8 cellular contexts compared by ENCODE assay signal in genomic region chr7:92528188-92528957, GRCh38. TPM values are rescaled to one million over a fixed set of nuclear protein-coding genes. Genes with fewer than 3 reads are reported as not detected.
DNase-seq lines count a peak whose midpoint lies in the region; ATAC-seq and TF ChIP-seq lines count a peak whose summit lies in the region.

PEX1 (minus strand) TSS chr7:92528520; CDS start chr7:92528435, 85 bp downstream.
RBM48 (plus strand) TSS chr7:92528795; CDS start chr7:92528814, 19 bp downstream.

- H3K9me3 Mint-ChIP-seq in CD14-positive monocyte = peaks cover 0 to 2% (median 0%) of the 10 kb centered on the region in 7 donors
- no peaks in the 10 kb centered on the region for H3K9me3 Mint-ChIP-seq in activated CD4-positive, alpha-beta T cell treated with anti-CD3 and anti-CD28 coated beads, Interleukin-2, amount 10 ng/mL, durations not matched to agents 7 days and 5 days

- no peak for TF ChIP-seq CTCF in CD14-positive monocyte (IDR thresholded peaks at IDR 0.05)
- no peak for TF ChIP-seq CTCF in coronary artery (IDR thresholded peaks at IDR 0.05)

- CTCF ChIA-PET in activated CD4-positive, alpha-beta T cell treated with anti-CD3 and anti-CD28 coated beads, Interleukin-2, amount 10 ng/mL, durations not matched to agents 7 days and 5 days (lab: Charles Lee) = interaction anchor here (0.6 to 3.6 kb wide), 15 partner anchors 8 to 519 kb away, joined by 3 to 15 read pairs (median 4); partner anchors contain the start of gene GATAD1

- H3K36me3 Mint-ChIP-seq in CD14-positive monocyte = peaks cover 28 to 34% of the 10 kb centered on the region in 2 donors
- peaks cover 26% of the 10 kb centered on the region for H3K36me3 Mint-ChIP-seq in activated CD4-positive, alpha-beta T cell treated with anti-CD3 and anti-CD28 coated beads, Interleukin-2, amount 10 ng/mL, durations not matched to agents 7 days and 5 days (ENCODE audit: low read depth)

- no peaks in the 10 kb centered on the region for H3K27me3 Mint-ChIP-seq in CD14-positive monocyte (ENCODE audit: low read depth in 3 of 3)
- no peaks in the 10 kb centered on the region for H3K27me3 Mint-ChIP-seq in activated CD4-positive, alpha-beta T cell treated with anti-CD3 and anti-CD28 coated beads, Interleukin-2, amount 10 ng/mL, durations not matched to agents 7 days and 5 days

- DNase-seq in CD14-positive monocyte (ENCODE audit: low spot score) (peak; percentile 95), NCI-H69 (lab: John Stamatoyannopoulos, UW) (peak; percentile 100), coronary artery (ENCODE audit: low spot score) (peak; percentile 99), left colon (peak; percentile 94 to 97)
- DNase-seq in activated CD4-positive, alpha-beta T cell treated with anti-CD3 and anti-CD28 coated beads, Interleukin-2, amount 10 ng/mL, durations not matched to agents 7 days and 5 days = peak; percentile 97
- peak; percentile 96 for DNase-seq in stimulated activated CD4-positive, alpha-beta T cell treated with anti-CD3 and anti-CD28 coated beads, Interleukin-1b, Interleukin-23, amount 100 ng/mL, for 48 hours

- peaks cover 16% of the 10 kb centered on the region for H3K4me1 Mint-ChIP-seq in CD14-positive monocyte
- H3K4me1 Mint-ChIP-seq in activated CD4-positive, alpha-beta T cell treated with anti-CD3 and anti-CD28 coated beads, Interleukin-2, amount 10 ng/mL, durations not matched to agents 7 days and 5 days = peaks cover 34% of the 10 kb centered on the region

- peak within 1 kb of the TSS; percentile 86 to 90 for H3K27ac ChIP-seq in coronary artery

- ATAC-seq in GM19351 (IDR thresholded peaks at IDR 0.05; ENCODE audit: unreplicated experiment) = peak; percentile 88
- ATAC-seq in HG03521 (IDR thresholded peaks at IDR 0.05; ENCODE audit: unreplicated experiment) = peak; percentile 93
- peak; percentile 96 for ATAC-seq in left colon

- H3K27ac Mint-ChIP-seq in CD14-positive monocyte = peak within 1 kb of the TSS; percentile 94 to 98 (median 96)
- H3K27ac Mint-ChIP-seq in activated CD4-positive, alpha-beta T cell treated with anti-CD3 and anti-CD28 coated beads, Interleukin-2, amount 10 ng/mL, durations not matched to agents 7 days and 5 days = peak within 1 kb of the TSS; percentile 94

- peak within 1 kb of the TSS; percentile 90 to 94 for H3K4me3 Mint-ChIP-seq in CD14-positive monocyte
- peak within 1 kb of the TSS; percentile 80 for H3K4me3 Mint-ChIP-seq in activated CD4-positive, alpha-beta T cell treated with anti-CD3 and anti-CD28 coated beads, Interleukin-2, amount 10 ng/mL, durations not matched to agents 7 days and 5 days

- H3K4me3 ChIP-seq in coronary artery = peak within 1 kb of the TSS; percentile 99

- intact Hi-C loops in CD14-positive monocyte (cut with micrococcal nuclease) (loop anchor here (5.0 to 10.0 kb wide), 3 partner anchors 81 to 696 kb away; partner anchors contain the start of genes ANKIB1 (in 1 of the 2), GATAD1 (in 1 of the 2), HEPACAM2 (in 1 of the 2) and KRIT1 (in 1 of the 2)), left colon (cut with DNase I, micrococcal nuclease) (no loop called here)

- POLR2A ChIA-PET in activated CD4-positive, alpha-beta T cell treated with anti-CD3 and anti-CD28 coated beads, Interleukin-2, amount 10 ng/mL, durations not matched to agents 7 days and 5 days (lab: Charles Lee) = interaction anchor here (0.7 to 1.0 kb wide), 3 partner anchors 16 to 62 kb away, joined by 3 to 5 read pairs (median 3); partner anchors contain the start of gene FAM133B

RNA-seq across cellular contexts. Expression of gene PEX1, which starts in this region (rescaled TPM):
- polyA plus RNA-seq in CD14-positive monocyte = 1 to 10 TPM; 2.8 to 2.9 TPM
- total RNA-seq in activated CD4-positive, alpha-beta T cell treated with anti-CD3 and anti-CD28 coated beads, Interleukin-2, amount 10 ng/mL, durations not matched to agents 7 days and 5 days = 10 to 100 TPM; 16.1 to 18.9 TPM
- total RNA-seq in left colon = 10 to 100 TPM; 19.0 to 23.7 TPM

RNA-seq across cellular contexts. Expression of gene RBM48, which starts in this region (rescaled TPM):
- 1 to 10 TPM; 6.1 to 8.5 TPM for polyA plus RNA-seq in CD14-positive monocyte
- 10 to 100 TPM; 17.7 to 18.4 TPM for total RNA-seq in activated CD4-positive, alpha-beta T cell treated with anti-CD3 and anti-CD28 coated beads, Interleukin-2, amount 10 ng/mL, durations not matched to agents 7 days and 5 days
- 1 to 10 TPM; 7.9 to 9.4 TPM for total RNA-seq in left colon

Comparison
In these comparisons a context has a peak if more than half of its experiments do, and no peak if none do; other contexts are left out.
1. Peak in every context shown above with its lines: DNase-seq, ATAC-seq, H3K4me3 ChIP-seq and H3K27ac ChIP-seq.
2. intact Hi-C loops: an anchor here in CD14-positive monocyte (5.0 to 10.0 kb wide); none called in left colon.